8 cellular contexts compared by ENCODE assay signal in the genomic region with DNA sequence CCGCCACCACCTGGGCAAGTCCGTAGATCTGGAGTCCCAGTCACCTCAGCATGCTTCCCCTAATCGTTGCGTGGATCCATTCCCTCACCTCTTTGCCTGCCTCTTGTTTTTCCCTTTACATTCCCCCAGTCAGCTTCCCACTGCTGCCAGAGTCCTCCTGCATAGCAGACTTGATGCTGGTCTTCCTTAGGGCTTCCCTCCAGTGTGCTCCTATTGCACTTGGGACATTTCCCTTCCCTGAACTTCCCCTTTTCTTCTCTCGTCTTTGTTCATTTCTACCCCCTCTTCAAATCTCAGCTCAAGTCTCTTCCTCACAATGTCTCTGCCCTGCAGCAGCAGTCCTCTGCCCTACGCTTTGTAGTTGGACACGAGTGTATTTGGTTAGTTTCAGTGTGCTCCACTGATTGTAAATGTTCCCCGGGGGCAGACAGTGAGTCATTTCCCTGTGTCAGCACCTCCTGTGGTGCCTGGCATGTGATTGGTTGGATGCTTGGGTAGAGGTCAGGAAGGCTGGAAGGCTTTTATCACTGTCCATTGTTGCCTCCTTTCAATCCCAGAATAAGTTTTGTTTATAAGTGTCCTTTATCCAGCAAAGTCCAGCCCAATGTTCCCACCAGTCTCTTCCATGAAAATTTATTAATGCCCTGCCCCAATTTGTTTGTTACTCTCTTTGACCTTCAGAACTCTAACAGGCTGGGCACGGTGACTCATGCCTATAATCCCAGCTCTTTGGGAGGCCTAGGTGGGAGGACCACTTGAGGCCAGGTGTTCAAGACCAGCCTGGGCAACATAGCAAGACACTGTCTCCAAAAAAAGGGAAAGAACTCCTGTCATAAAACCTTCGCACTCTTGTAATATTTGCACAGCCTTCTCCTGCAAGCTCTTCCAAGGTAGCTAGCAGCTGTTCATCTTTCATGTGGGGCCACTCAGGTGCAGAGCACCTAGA. TPM values are rescaled to one million over a fixed set of nuclear protein-coding genes. Genes with fewer than 3 reads are reported as not detected.
DNase-seq lines count a peak whose midpoint lies in the region; ATAC-seq and TF ChIP-seq lines count a peak whose summit lies in the region.

No MANE protein-coding gene starts in this region.

- peaks cover 4% of the 10 kb centered on the region for H3K9me3 Mint-ChIP-seq in glutamatergic neuron (ENCODE audit: unreplicated experiment)
- no peaks in the 10 kb centered on the region for H3K9me3 Mint-ChIP-seq in stimulated activated memory B cell treated with anti-CD40 and anti-IgM and Interleukin-4, amounts not matched to agents 10 μg/mL and 1 μg/mL and 100 μg/mL, for 72 hours

- H3K36me3 ChIP-seq in upper lobe of right lung = peaks cover 19% of the 10 kb centered on the region

- H3K4me1 ChIP-seq in upper lobe of right lung = no peaks in the 10 kb centered on the region

- H3K27me3 ChIP-seq in upper lobe of right lung = no peaks in the 10 kb centered on the region

- no peak overlapping the region for H3K4me3 Mint-ChIP-seq in T-helper 17 cell
- no peak overlapping the region for H3K4me3 Mint-ChIP-seq in glutamatergic neuron (ENCODE audit: unreplicated experiment)
- H3K4me3 Mint-ChIP-seq in stimulated activated memory B cell treated with anti-CD40 and anti-IgM and Interleukin-4, amounts not matched to agents 10 μg/mL and 1 μg/mL and 100 μg/mL, for 72 hours = no peak overlapping the region

- H3K27me3 Mint-ChIP-seq in T-helper 17 cell (no peaks in the 10 kb centered on the region), glutamatergic neuron (ENCODE audit: unreplicated experiment) (peaks cover 13% of the 10 kb centered on the region)
- no peaks in the 10 kb centered on the region for H3K27me3 Mint-ChIP-seq in stimulated activated memory B cell treated with anti-CD40 and anti-IgM and Interleukin-4, amounts not matched to agents 10 μg/mL and 1 μg/mL and 100 μg/mL, for 72 hours

- DNase-seq in COLO668 (lab: John Stamatoyannopoulos, UW; ENCODE audit: unreplicated experiment) (peak; percentile 22), T-helper 17 cell (no peak), glutamatergic neuron (no peak), upper lobe of right lung (no peak), 8988T (no peak)
- no peak for DNase-seq in activated CD4-positive, CD25-positive, alpha-beta regulatory T cell (lab: John Stamatoyannopoulos, UW)

- H3K27ac ChIP-seq in upper lobe of right lung = no peak overlapping the region

- ATAC-seq in HG02642 (IDR thresholded peaks at IDR 0.05; ENCODE audit: poor library complexity, unreplicated experiment) (peak; percentile 54), T-helper 17 cell (no peak), upper lobe of right lung (peak; percentile 80)
- ATAC-seq in stimulated activated memory B cell treated with anti-CD40 and anti-IgM and Interleukin-4, amounts not matched to agents 10 μg/mL and 1 μg/mL and 100 μg/mL, for 72 hours = no peak

- TF ChIP-seq CTCF in glutamatergic neuron (IDR thresholded peaks at IDR 0.05; ENCODE audit: partially characterized antibody, unreplicated experiment) (no peak), upper lobe of right lung (IDR thresholded peaks at IDR 0.05) (no peak)

- H3K9me3 ChIP-seq in T-helper 17 cell (ENCODE audit: control insufficient read depth, low read length, poor library complexity, severe bottlenecking) (no peaks in the 10 kb centered on the region), upper lobe of right lung (no peaks in the 10 kb centered on the region)

- H3K4me3 ChIP-seq in upper lobe of right lung = no peak overlapping the region

- H3K27ac Mint-ChIP-seq in T-helper 17 cell (peak overlapping the region; percentile 75), glutamatergic neuron (ENCODE audit: unreplicated experiment) (peak overlapping the region; percentile 66)
- no peak overlapping the region for H3K27ac Mint-ChIP-seq in stimulated activated memory B cell treated with anti-CD40 and anti-IgM and Interleukin-4, amounts not matched to agents 10 μg/mL and 1 μg/mL and 100 μg/mL, for 72 hours

- intact Hi-C loops in upper lobe of right lung (cut with DNase I) = no loop called here

- H3K36me3 Mint-ChIP-seq in T-helper 17 cell (ENCODE audit: low read depth) (peaks cover 15% of the 10 kb centered on the region), glutamatergic neuron (ENCODE audit: unreplicated experiment) (peaks cover 20% of the 10 kb centered on the region)
- H3K36me3 Mint-ChIP-seq in stimulated activated memory B cell treated with anti-CD40 and anti-IgM and Interleukin-4, amounts not matched to agents 10 μg/mL and 1 μg/mL and 100 μg/mL, for 72 hours = peaks cover 60% of the 10 kb centered on the region

- H3K4me1 Mint-ChIP-seq in T-helper 17 cell = peaks cover 33% of the 10 kb centered on the region
- H3K4me1 Mint-ChIP-seq in glutamatergic neuron (ENCODE audit: low read depth, unreplicated experiment) = peaks cover 23% of the 10 kb centered on the region
- peaks cover 11% of the 10 kb centered on the region for H3K4me1 Mint-ChIP-seq in stimulated activated memory B cell treated with anti-CD40 and anti-IgM and Interleukin-4, amounts not matched to agents 10 μg/mL and 1 μg/mL and 100 μg/mL, for 72 hours

RNA-seq across cellular contexts. Expression of a gene that starts 38.3 kb away (rescaled TPM):
- 10 to 100 TPM; 25.1 to 28.1 TPM for total RNA-seq in T-helper 17 cell
- 48.3 TPM for total RNA-seq in glutamatergic neuron (ENCODE audit: unreplicated experiment)
- total RNA-seq in upper lobe of right lung = 26.1 TPM

RNA-seq across cellular contexts. Expression of a gene that starts 54.0 kb away (rescaled TPM):
- total RNA-seq in T-helper 17 cell (1 to 10 TPM; 1.3 to 2.7 TPM), glutamatergic neuron (ENCODE audit: unreplicated experiment) (34.3 TPM), upper lobe of right lung (14.6 TPM)

Comparison
In these comparisons a context has a peak if more than half of its experiments do, and no peak if none do; other contexts are left out.
1. ATAC-seq: peak in HG02642 (single experiment) and upper lobe of right lung (single experiment); none in T-helper 17 cell (single experiment) and stimulated activated memory B cell treated with anti-CD40 and anti-IgM and Interleukin-4, amounts not matched to agents 10 μg/mL and 1 μg/mL and 100 μg/mL, for 72 hours (single experiment).